ENCODE assay signal across 29 cellular contexts in the genomic region with DNA sequence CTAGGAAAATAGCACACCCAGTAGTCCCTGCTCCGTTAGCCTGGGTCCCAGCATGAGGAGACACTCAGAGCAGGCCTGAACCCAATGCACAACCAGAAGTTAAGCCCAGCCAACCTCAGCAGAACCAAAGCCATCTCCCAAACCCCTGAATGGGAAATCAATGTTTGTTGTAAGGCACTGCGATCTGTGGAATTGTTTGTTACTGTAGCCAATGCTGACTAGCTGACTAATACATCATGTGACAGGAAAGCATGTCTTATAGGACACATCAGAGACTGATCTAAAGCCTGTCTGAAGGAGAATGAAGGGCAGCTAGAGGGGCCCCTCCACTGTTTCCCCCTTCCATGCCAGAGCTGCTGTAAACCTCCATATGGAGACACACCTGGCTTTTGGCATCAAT.
"Had no signal": no experiment of that assay in that cellular context is flagged by ENCODE, and none has a peak within 500 bp of the region (broad histone marks: within the 10 kb centered on the region; RNA-seq: fewer than 3 reads in every experiment).

No MANE protein-coding gene starts in this region.

- H3K9me3 Mint-ChIP-seq: stimulated activated effector memory CD8-positive, alpha-beta T cell treated with anti-CD3 and anti-CD28 coated beads, Interleukin-12 subunit alpha, Interleukin-12 subunit beta, amount 100 ng/mL, for 72 hours; stimulated activated memory B cell treated with anti-CD40 and anti-IgM and Interleukin-4, amounts not matched to agents 10 μg/mL and 1 μg/mL and 100 μg/mL, for 72 hours; type B pancreatic cell had no signal

- H3K9me3 ChIP-seq: stomach, suprapubic skin, testis, thoracic aorta, thyroid gland, tibial artery, tibial nerve, transverse colon, upper lobe of left lung, upper lobe of right lung, uterus, vagina had no signal

- DNase-seq: stimulated activated CD4-positive, alpha-beta T cell treated with anti-CD3 and anti-CD28 coated beads, Interleukin-2, amount 100 ng/mL, for 48 hours; stimulated activated CD4-positive, alpha-beta T cell treated with anti-CD3 and anti-CD28 coated beads, Interleukin-4, amount 100 ng/mL, for 1 hour; stimulated activated CD4-positive, alpha-beta T cell treated with anti-CD3 and anti-CD28 coated beads, Interleukin-4, amount 100 ng/mL, for 24 hours; stimulated activated CD4-positive, alpha-beta T cell treated with anti-CD3 and anti-CD28 coated beads, Interleukin-4, amount 100 ng/mL, for 4 hours; stimulated activated CD8-positive, alpha-beta memory T cell treated with anti-CD3 and anti-CD28 coated beads, Interleukin-4, amount 100 ng/mL, for 48 hours; stimulated activated naive B cell treated with anti-CD40 and anti-IgM and Interleukin-4, amounts not matched to agents 10 μg/mL and 1 μg/mL and 100 μg/mL, for 72 hours; stimulated activated naive CD4-positive, alpha-beta T cell; stimulated activated naive CD4-positive, alpha-beta T cell treated with Interleukin-2 at 50 U/mL for 16 hours; stimulated activated naive CD8-positive, alpha-beta T cell treated with anti-CD3 and anti-CD28 coated beads, Interleukin-15, amount 100 ng/mL, for 72 hours; stimulated activated naive CD8-positive, alpha-beta T cell treated with anti-CD3 and anti-CD28 coated beads, Interleukin-15, Interleukin-2, amounts not matched to agents 100 U/mL and 50 U/mL, for 24 hours; stomach; substantia nigra; testis; thyroid gland; tibial artery; transverse colon; trophoblast cell; upper lobe of left lung; upper lobe of right lung; uterus had no signal

- H3K27ac Mint-ChIP-seq: stimulated activated effector memory CD8-positive, alpha-beta T cell treated with anti-CD3 and anti-CD28 coated beads, Interleukin-12 subunit alpha, Interleukin-12 subunit beta, amount 100 ng/mL, for 72 hours; stimulated activated memory B cell treated with anti-CD40 and anti-IgM and Interleukin-4, amounts not matched to agents 10 μg/mL and 1 μg/mL and 100 μg/mL, for 72 hours; stimulated activated naive B cell treated with anti-CD40 and anti-IgM and Interleukin-4, amounts not matched to agents 10 μg/mL and 1 μg/mL and 100 μg/mL, for 72 hours; stimulated activated naive CD8-positive, alpha-beta T cell treated with anti-CD3 and anti-CD28 coated beads, Interleukin-15, Interleukin-2, amounts not matched to agents 100 ng/mL and 50 ng/mL, for 24 hours; type B pancreatic cell had no signal

- H3K27me3 Mint-ChIP-seq: stimulated activated naive CD8-positive, alpha-beta T cell treated with anti-CD3 and anti-CD28 coated beads, Interleukin-15, amount 100 ng/mL, for 72 hours had no signal

- H3K27ac ChIP-seq: stomach, suprapubic skin, testis, thoracic aorta, thyroid gland, tibial artery, tibial nerve, transverse colon, upper lobe of left lung, upper lobe of right lung, uterus, vagina had no signal

- H3K4me3 ChIP-seq: stomach, suprapubic skin, testis, thoracic aorta, thyroid gland, tibial artery, tibial nerve, transverse colon, upper lobe of left lung, upper lobe of right lung, uterus, vagina had no signal

- ATAC-seq: stimulated activated effector memory CD8-positive, alpha-beta T cell treated with anti-CD3 and anti-CD28 coated beads, Interleukin-12 subunit alpha, Interleukin-12 subunit beta, amount 100 ng/mL, for 72 hours; stimulated activated memory B cell treated with anti-CD40 and anti-IgM and Interleukin-4, amounts not matched to agents 10 μg/mL and 1 μg/mL and 100 μg/mL, for 72 hours; stimulated activated naive B cell treated with anti-CD40 and anti-IgM and Interleukin-4, amounts not matched to agents 10 μg/mL and 1 μg/mL and 100 μg/mL, for 72 hours; stimulated activated naive CD8-positive, alpha-beta T cell treated with anti-CD3 and anti-CD28 coated beads, Interleukin-15, amount 100 ng/mL, for 72 hours; stimulated activated naive CD8-positive, alpha-beta T cell treated with anti-CD3 and anti-CD28 coated beads, Interleukin-15, Interleukin-2, amounts not matched to agents 100 U/mL and 50 U/mL, for 24 hours; upper lobe of right lung had no signal

- H3K27me3 ChIP-seq: stomach, suprapubic skin, testis, thyroid gland, tibial artery, tibial nerve, transverse colon, upper lobe of left lung, upper lobe of right lung, uterus, vagina had no signal

- FAIRE-seq: urothelium cell line had no signal

- H3K4me3 Mint-ChIP-seq: stimulated activated effector memory CD8-positive, alpha-beta T cell treated with anti-CD3 and anti-CD28 coated beads, Interleukin-12 subunit alpha, Interleukin-12 subunit beta, amount 100 ng/mL, for 72 hours; stimulated activated memory B cell treated with anti-CD40 and anti-IgM and Interleukin-4, amounts not matched to agents 10 μg/mL and 1 μg/mL and 100 μg/mL, for 72 hours; stimulated activated naive B cell treated with anti-CD40 and anti-IgM and Interleukin-4, amounts not matched to agents 10 μg/mL and 1 μg/mL and 100 μg/mL, for 72 hours; stimulated activated naive CD8-positive, alpha-beta T cell treated with anti-CD3 and anti-CD28 coated beads, Interleukin-15, amount 100 ng/mL, for 72 hours; stimulated activated naive CD8-positive, alpha-beta T cell treated with anti-CD3 and anti-CD28 coated beads, Interleukin-15, Interleukin-2, amounts not matched to agents 100 ng/mL and 50 ng/mL, for 24 hours; type B pancreatic cell had no signal

- H3K36me3 Mint-ChIP-seq: stimulated activated effector memory CD8-positive, alpha-beta T cell treated with anti-CD3 and anti-CD28 coated beads, Interleukin-12 subunit alpha, Interleukin-12 subunit beta, amount 100 ng/mL, for 72 hours; stimulated activated memory B cell treated with anti-CD40 and anti-IgM and Interleukin-4, amounts not matched to agents 10 μg/mL and 1 μg/mL and 100 μg/mL, for 72 hours; stimulated activated naive B cell treated with anti-CD40 and anti-IgM and Interleukin-4, amounts not matched to agents 10 μg/mL and 1 μg/mL and 100 μg/mL, for 72 hours; type B pancreatic cell had no signal

- H3K36me3 ChIP-seq: stomach, suprapubic skin, thoracic aorta, thyroid gland, tibial artery, tibial nerve, transverse colon, upper lobe of left lung, upper lobe of right lung, uterus, vagina had no signal

- H3K4me1 Mint-ChIP-seq: stimulated activated effector memory CD8-positive, alpha-beta T cell treated with anti-CD3 and anti-CD28 coated beads, Interleukin-12 subunit alpha, Interleukin-12 subunit beta, amount 100 ng/mL, for 72 hours; stimulated activated memory B cell treated with anti-CD40 and anti-IgM and Interleukin-4, amounts not matched to agents 10 μg/mL and 1 μg/mL and 100 μg/mL, for 72 hours; stimulated activated naive B cell treated with anti-CD40 and anti-IgM and Interleukin-4, amounts not matched to agents 10 μg/mL and 1 μg/mL and 100 μg/mL, for 72 hours; stimulated activated naive CD8-positive, alpha-beta T cell treated with anti-CD3 and anti-CD28 coated beads, Interleukin-15, amount 100 ng/mL, for 72 hours had no signal

- H3K4me1 ChIP-seq: stomach, testis, thyroid gland, tibial nerve, transverse colon, upper lobe of left lung, upper lobe of right lung, uterus, vagina had no signal
